In genomic region chrX:155923200-155923599, GRCh38 we compare ENCODE assay signal across 1 cellular context.
TF ChIP-seq lines count a peak whose summit lies in the region.

No MANE protein-coding gene starts in this region.

TF ChIP-seq in GM23338, 12 proteins besides CTCF, POLR2A, EP300 and RAD21 (continued from another document):
- TF ChIP-seq REST (IDR thresholded peaks at IDR 0.05; ENCODE audit: unreplicated experiment) (no peak), POLR2AphosphoS5 (IDR thresholded peaks at IDR 0.05; ENCODE audit: low read depth) (no peak), EZH2phosphoT487 (IDR thresholded peaks at IDR 0.05; ENCODE audit: unreplicated experiment) (no peak)
